In genomic region chr1:91020967-91021685, GRCh38 we compare ENCODE assay signal across 1 cellular context.
TF ChIP-seq lines count a peak whose summit lies in the region.

No MANE protein-coding gene starts in this region.

TF ChIP-seq in HepG2, 621 proteins besides CTCF, POLR2A, EP300 and RAD21 (continued from another document and continues in another):
- TF ChIP-seq FOXO1 (CRISPR knock-in tag; IDR thresholded peaks at IDR 0.05) (no peak), NFE2L1 (CRISPR knock-in tag; IDR thresholded peaks at IDR 0.05; ENCODE audit: borderline replicate concordance) (no peak), SETDB1 (CRISPR knock-in tag; IDR thresholded peaks at IDR 0.05; ENCODE audit: borderline replicate concordance) (no peak), ZNF704 (CRISPR knock-in tag; IDR thresholded peaks at IDR 0.05; ENCODE audit: borderline replicate concordance) (no peak), THAP8 (CRISPR knock-in tag; IDR thresholded peaks at IDR 0.05; ENCODE audit: borderline replicate concordance) (no peak), ZNF275 (CRISPR knock-in tag; IDR thresholded peaks at IDR 0.05; ENCODE audit: borderline replicate concordance) (no peak), SMC3 (IDR thresholded peaks at IDR 0.05; ENCODE audit: low read length) (no peak), GATA4 (IDR thresholded peaks at IDR 0.05; ENCODE audit: borderline replicate concordance, low read depth) (no peak), ZNF710 (CRISPR knock-in tag; IDR thresholded peaks at IDR 0.05; ENCODE audit: borderline replicate concordance) (no peak), MBNL3 (CRISPR knock-in tag; conservative IDR thresholded peaks at IDR 0.05) (no peak), SKI (IDR thresholded peaks at IDR 0.05; ENCODE audit: partially characterized antibody) (no peak), RXRB (CRISPR knock-in tag; IDR thresholded peaks at IDR 0.05; ENCODE audit: borderline replicate concordance) (no peak), TRIM22 (IDR thresholded peaks at IDR 0.05) (no peak), ZNF253 (CRISPR knock-in tag; IDR thresholded peaks at IDR 0.05; ENCODE audit: borderline replicate concordance) (no peak), PHB2 (IDR thresholded peaks at IDR 0.05; ENCODE audit: partially characterized antibody) (no peak), BCLAF1 (IDR thresholded peaks at IDR 0.05) (no peak), TEF (CRISPR knock-in tag; IDR thresholded peaks at IDR 0.05) (no peak), ELK4 (CRISPR knock-in tag; IDR thresholded peaks at IDR 0.05; ENCODE audit: borderline replicate concordance) (no peak), BRD4 (CRISPR knock-in tag; IDR thresholded peaks at IDR 0.05) (peak; percentile 65), TBP (CRISPR knock-in tag; IDR thresholded peaks at IDR 0.05) (no peak), ZNF329 (CRISPR knock-in tag; IDR thresholded peaks at IDR 0.05; ENCODE audit: low read depth) (no peak), ZNF883 (CRISPR knock-in tag; IDR thresholded peaks at IDR 0.05; ENCODE audit: not compliant biosample characterization) (no peak), USF2 (IDR thresholded peaks at IDR 0.05; ENCODE audit: low read depth, low read length) (peak; percentile 68), USF2 (CRISPR knock-in tag; IDR thresholded peaks at IDR 0.05; ENCODE audit: borderline replicate concordance) (peak; percentile 21; the same call in 1 of the 2 replicates), ZNF24 (IDR thresholded peaks at IDR 0.05) (no peak), ZNF207 (IDR thresholded peaks at IDR 0.05; ENCODE audit: borderline replicate concordance) (no peak), MAF1 (CRISPR knock-in tag; IDR thresholded peaks at IDR 0.05; ENCODE audit: borderline replicate concordance) (no peak), RXRA (CRISPR knock-in tag; IDR thresholded peaks at IDR 0.05) (no peak), GMEB2 (CRISPR knock-in tag; IDR thresholded peaks at IDR 0.05; ENCODE audit: low read depth) (no peak), SOX13 (IDR thresholded peaks at IDR 0.05) (no peak), SOX13 (CRISPR knock-in tag; conservative IDR thresholded peaks at IDR 0.05 in 1 of 2, IDR thresholded peaks at IDR 0.05 in 1 of 2) (no peak), REL (CRISPR knock-in tag; conservative IDR thresholded peaks at IDR 0.05) (no peak), TAF15 (IDR thresholded peaks at IDR 0.05; ENCODE audit: low read depth, low read length, poor library complexity, severe bottlenecking) (peak; percentile 26), NFE2L2 (IDR thresholded peaks at IDR 0.05; ENCODE audit: low read length) (no peak), ZNF737 (CRISPR knock-in tag; IDR thresholded peaks at IDR 0.05; ENCODE audit: borderline replicate concordance) (no peak), TAF1 (CRISPR knock-in tag; IDR thresholded peaks at IDR 0.05) (peak; percentile 12; the same call in 1 of the 2 replicates), ZNF317 (CRISPR knock-in tag; IDR thresholded peaks at IDR 0.05) (no peak), E2F5 (CRISPR knock-in tag; conservative IDR thresholded peaks at IDR 0.05) (no peak), AKAP8 (CRISPR knock-in tag; IDR thresholded peaks at IDR 0.05) (no peak), STAG1 (CRISPR knock-in tag; IDR thresholded peaks at IDR 0.05) (no peak), KDM3A (CRISPR knock-in tag; IDR thresholded peaks at IDR 0.05; ENCODE audit: low read depth) (no peak), ZBTB46 (CRISPR knock-in tag; IDR thresholded peaks at IDR 0.05; ENCODE audit: borderline replicate concordance) (no peak)
